ENCODE assay signal across 21 cellular contexts in genomic region chr3:14497321-14497720, GRCh38. TPM values are rescaled to one million over a fixed set of nuclear protein-coding genes. Genes with fewer than 3 reads are reported as not detected.
DNase-seq lines count a peak whose midpoint lies in the region; ATAC-seq and TF ChIP-seq lines count a peak whose summit lies in the region.
"Had no signal": no experiment of that assay in that cellular context is flagged by ENCODE, and none has a peak within 500 bp of the region (broad histone marks: within the 10 kb centered on the region; RNA-seq: fewer than 3 reads in every experiment).

No MANE protein-coding gene starts in this region.

- no peak overlapping the region for H3K4me3 ChIP-seq in HEK293 (ENCODE audit: low read depth, low read length)
- no peak overlapping the region for H3K4me3 ChIP-seq in NB4 (ENCODE audit: low read depth, low read length)
- H3K4me3 ChIP-seq in epithelial cell of proximal tubule (ENCODE audit: low read depth, low read length), result no peak overlapping the region
- H3K4me3 ChIP-seq: SK-N-MC had no signal

- H3K36me3 ChIP-seq in HEK293 (ENCODE audit: control insufficient read depth in 2 of 2, insufficient read depth in 1 of 2, low read length in 2 of 2), result no peaks in the 10 kb centered on the region

- H3K9me3 ChIP-seq in HEK293 (ENCODE audit: control insufficient read depth, insufficient read depth, low read depth, low read length), result no peaks in the 10 kb centered on the region

- CTCF ChIA-PET in HEK293 (lab: Yijun Ruan, JAX), result interaction anchor here (1.0 to 1.5 kb wide), 5 partner anchors 10 to 294 kb away, joined by 3 to 6 read pairs (median 4); no protein-coding TSS in a partner anchor

- POLR2A ChIA-PET in HEK293 (lab: Yijun Ruan, JAX), result no interaction called here

- ATAC-seq in sciatic nerve (no peak), GM21390 (IDR thresholded peaks at IDR 0.05; ENCODE audit: unreplicated experiment) (no peak), HG02973 (IDR thresholded peaks at IDR 0.05; ENCODE audit: unreplicated experiment) (no peak)
- ATAC-seq: activated CD8-positive, alpha-beta T cell treated with anti-CD3 and anti-CD28 coated beads for 36 hours; stimulated activated naive B cell treated with anti-CD40 and anti-IgM and Interleukin-4, amounts not matched to agents 10 μg/mL and 1 μg/mL and 100 μg/mL, for 72 hours had no signal

- H3K27ac ChIP-seq in HEK293 (ENCODE audit: extremely low read depth, low read depth, low read length), result no peak overlapping the region
- H3K27ac ChIP-seq: epithelial cell of prostate, SK-N-MC had no signal

- intact Hi-C loops in sciatic nerve (cut with DNase I), result no loop called here

- H3K4me1 ChIP-seq in HEK293 (ENCODE audit: control insufficient read depth, insufficient read depth, low read length), result no peaks in the 10 kb centered on the region

- TF ChIP-seq CTCF in HEK293 (tag by site-specific recombination; IDR thresholded peaks at IDR 0.05) (no peak), NB4 (IDR thresholded peaks at IDR 0.05; ENCODE audit: low read depth, low read length) (peak; percentile 12), epithelial cell of proximal tubule (conservative IDR thresholded peaks at IDR 0.05; ENCODE audit: low read depth, low read length) (peak; percentile 15)

- TF ChIP-seq POLR2A in NB4 (IDR thresholded peaks at IDR 0.05; ENCODE audit: extremely low read depth, insufficient read length), result no peak

- DNase-seq in NB4 (ENCODE audit: low read depth), result peak; percentile 46
- no peak for DNase-seq in epithelial cell of proximal tubule (ENCODE audit: low read depth)
- peak; percentile 27 for DNase-seq in sciatic nerve (ENCODE audit: low spot score)
- DNase-seq in stimulated activated CD4-positive, alpha-beta T cell treated with anti-CD3 and anti-CD28 coated beads, Interleukin-4, amount 100 ng/mL, for 24 hours, result no peak
- DNase-seq: activated CD4-positive, CD25-positive, alpha-beta regulatory T cell; activated CD8-positive, alpha-beta T cell treated with anti-CD3 and anti-CD28 coated beads for 36 hours; activated naive CD4-positive, alpha-beta T cell treated with Interleukin-2 at 50 U/mL for 16 hours; amniotic stem cell; DMS79; naive thymus-derived CD4-positive, alpha-beta T cell; NCI-H187; NCI-H226; RPMI8226; stimulated activated naive B cell treated with anti-CD40 and anti-IgM and Interleukin-4, amounts not matched to agents 10 μg/mL and 1 μg/mL and 100 μg/mL, for 72 hours had no signal

TF ChIP-seq in HEK293, 187 proteins besides CTCF, POLR2A, EP300 and RAD21:
- TF ChIP-seq ZSCAN30 (tag by site-specific recombination; IDR thresholded peaks at IDR 0.05), result no peak
- no peak for TF ChIP-seq ZNF426 (tag by site-specific recombination; IDR thresholded peaks at IDR 0.05)
- TF ChIP-seq ZNF518A (tag by site-specific recombination; conservative IDR thresholded peaks at IDR 0.05; ENCODE audit: low read depth), result no peak
- no peak for TF ChIP-seq ZNF513 (tag by site-specific recombination; IDR thresholded peaks at IDR 0.05)
- 0 out of 2 replicates have a peak, but pooled peaks have one; percentile 32 for TF ChIP-seq ZNF623 (tag by site-specific recombination; IDR thresholded peaks at IDR 0.05)
- TF ChIP-seq KLF17 (tag by site-specific recombination; IDR thresholded peaks at IDR 0.05), result no peak
- TF ChIP-seq ZNF433 (tag by site-specific recombination; IDR thresholded peaks at IDR 0.05; ENCODE audit: low read depth), result no peak
- TF ChIP-seq ZNF341 (tag by site-specific recombination; IDR thresholded peaks at IDR 0.05; ENCODE audit: low read depth), result no peak
- TF ChIP-seq ZNF621 (tag by site-specific recombination; IDR thresholded peaks at IDR 0.05), result no peak
- no peak for TF ChIP-seq BCL6B (tag by site-specific recombination; IDR thresholded peaks at IDR 0.05)
- TF ChIP-seq ZIC2 (tag by site-specific recombination; IDR thresholded peaks at IDR 0.05), result peak; percentile 14; the same call in 1 of the 2 replicates
- no peak for TF ChIP-seq ZNF473 (tag by site-specific recombination; IDR thresholded peaks at IDR 0.05)
- TF ChIP-seq ZBTB21 (tag by site-specific recombination; IDR thresholded peaks at IDR 0.05), result no peak

RNA-seq across cellular contexts. Expression of gene GRIP2, which starts 42.8 kb away (rescaled TPM):
- total RNA-seq in epithelial cell of proximal tubule (under 0.01 TPM in 1 of 2 replicates, not detected in the other), sciatic nerve (2.3 TPM)
- total RNA-seq: activated CD8-positive, alpha-beta T cell treated with anti-CD3 and anti-CD28 coated beads for 36 hours; dermis microvascular lymphatic vessel endothelial cell; naive thymus-derived CD4-positive, alpha-beta T cell; T-helper 2 cell treated with Interferon-gamma antibody and Interleukin-4, amounts not matched to agents 100 ng/mL and 5 ng/mL, for 36 hours had no signal

Comparison
In these comparisons a context has a peak if more than half of its experiments do, and no peak if none do; other contexts are left out.
1. DNase-seq: peak in NB4 (single experiment) and sciatic nerve (single experiment); none in epithelial cell of proximal tubule (single experiment) and stimulated activated CD4-positive, alpha-beta T cell treated with anti-CD3 and anti-CD28 coated beads, Interleukin-4, amount 100 ng/mL, for 24 hours (single experiment).